Comparison of ENCODE assay signal across 8 cellular contexts in the genomic region with DNA sequence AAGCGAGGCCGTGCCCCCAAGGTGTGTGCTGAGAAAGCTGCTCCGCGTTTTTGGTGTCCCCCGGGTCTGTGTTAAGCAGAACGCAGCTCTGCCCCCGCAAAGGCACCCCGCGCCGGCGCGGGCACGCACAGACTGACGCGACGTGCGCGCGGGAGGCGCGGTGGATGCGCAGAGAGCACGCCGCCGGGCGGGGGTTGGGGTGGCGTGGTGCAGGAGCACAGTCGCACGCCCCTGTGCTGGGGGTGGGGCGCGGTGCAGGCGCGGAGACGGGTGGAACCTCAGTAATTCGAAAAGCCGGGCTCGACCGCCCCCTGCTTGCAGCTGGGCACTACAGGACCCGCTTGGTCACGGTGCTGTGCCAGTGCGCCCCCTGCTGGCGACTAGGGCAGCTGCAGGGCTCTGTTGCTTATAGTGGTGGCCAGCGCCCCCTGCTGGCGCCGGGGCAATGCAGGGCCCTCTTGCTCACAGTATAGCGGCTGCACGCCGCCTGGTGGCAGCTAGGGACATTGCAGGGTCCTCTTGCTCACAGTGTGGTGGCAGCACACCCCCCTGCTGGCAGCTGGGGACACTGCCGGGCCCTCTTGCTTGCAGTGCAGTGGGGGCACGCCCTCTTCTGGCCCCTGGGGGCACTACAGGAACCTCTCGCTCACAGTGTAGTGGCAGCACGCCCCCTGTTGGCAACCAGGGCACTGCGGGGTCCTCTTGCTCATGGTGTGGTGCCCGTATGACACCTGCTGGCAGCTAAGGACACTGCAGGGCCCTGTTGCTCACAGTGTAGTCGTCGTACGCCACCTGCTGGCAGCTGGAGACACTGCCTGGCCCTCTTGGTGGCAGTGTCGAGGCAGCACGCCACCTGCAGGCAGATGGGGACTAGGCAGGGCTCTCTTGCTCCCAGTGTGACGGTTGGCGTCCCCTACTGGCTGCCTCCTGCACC.
DNase-seq lines count a peak whose midpoint lies in the region; ATAC-seq lines count a peak whose summit lies in the region.

No MANE protein-coding gene starts in this region.

- peak; percentile 91 for ATAC-seq in GM21526 (IDR thresholded peaks at IDR 0.05; ENCODE audit: low FRiP score, unreplicated experiment)
- ATAC-seq in HG03439 (IDR thresholded peaks at IDR 0.05; ENCODE audit: unreplicated experiment): peak; percentile 97

- peak; percentile 4 for DNase-seq in EH (ENCODE audit: low read depth)
- peak; percentile 25 for DNase-seq in NOMO-1 treated with DMSO at 0.1 percent for 48 hours (lab: John Stamatoyannopoulos, UW; ENCODE audit: unreplicated experiment)
- DNase-seq in activated CD4-positive, alpha-beta T cell treated with anti-CD3 and anti-CD28 coated beads, Interleukin-2, amount 50 U/mL, for 48 hours: peak; percentile 93 to 95
- DNase-seq in dermis blood vessel endothelial cell: peak; percentile 53
- DNase-seq in lung microvascular endothelial cell (ENCODE audit: low read depth in 2 of 2): peak; percentile 37 to 48
- DNase-seq in stimulated activated CD8-positive, alpha-beta memory T cell treated with anti-CD3 and anti-CD28 coated beads, Interleukin-15, amount 100 ng/mL, for 24 hours (ENCODE audit: low read depth): peak; percentile 53

Comparison
In these comparisons a context has a peak if more than half of its experiments do, and no peak if none do; other contexts are left out.
1. Peak in every context shown above with its lines: DNase-seq and ATAC-seq.
2. DNase-seq: peak in every context shown above with its lines; median percentile 94 in activated CD4-positive, alpha-beta T cell treated with anti-CD3 and anti-CD28 coated beads, Interleukin-2, amount 50 U/mL, for 48 hours; 53 in dermis blood vessel endothelial cell; 53 in stimulated activated CD8-positive, alpha-beta memory T cell treated with anti-CD3 and anti-CD28 coated beads, Interleukin-15, amount 100 ng/mL, for 24 hours; 42 in lung microvascular endothelial cell; 25 in NOMO-1 treated with DMSO at 0.1 percent for 48 hours; 4 in EH.